ENCODE assay signal across 26 cellular contexts in genomic region chr4:56250801-56251200, GRCh38.
"Had no signal": no experiment of that assay in that cellular context is flagged by ENCODE, and none has a peak within 500 bp of the region (broad histone marks: within the 10 kb centered on the region; RNA-seq: fewer than 3 reads in every experiment).

No MANE protein-coding gene starts in this region.

- H3K27me3 ChIP-seq: left lung, neural progenitor cell, neutrophil, spleen, suprapubic skin, tibial artery, uterus had no signal

- H3K36me3 ChIP-seq: heart right ventricle, left lung, neural progenitor cell, neutrophil, prostate gland, spleen, suprapubic skin, thoracic aorta, tibial artery, uterus had no signal

- ATAC-seq: heart right ventricle; left colon; left lung; naive thymus-derived CD8-positive, alpha-beta T cell; right cardiac atrium; sciatic nerve; stimulated activated effector memory CD8-positive, alpha-beta T cell treated with anti-CD3 and anti-CD28 coated beads, Interleukin-12 subunit alpha, Interleukin-12 subunit beta, amount 100 ng/mL, for 72 hours had no signal

- H3K4me2 ChIP-seq: neural progenitor cell had no signal

- H3K4me3 ChIP-seq: heart right ventricle, left lung, lung, neural progenitor cell, prostate gland, skin epidermis, spleen, suprapubic skin, thoracic aorta, tibial artery, uterus had no signal

- H3K27ac ChIP-seq: heart right ventricle, left lung, neural progenitor cell, neutrophil, parathyroid adenoma, prostate gland, skin epidermis, spleen, suprapubic skin, thoracic aorta, tibial artery, uterus had no signal

- H3K9me3 ChIP-seq: heart right ventricle, left lung, neutrophil, prostate gland, spleen, suprapubic skin, thoracic aorta, tibial artery, uterus had no signal

- H3K79me2 ChIP-seq: parathyroid adenoma had no signal

- DNase-seq: heart right ventricle; hippocampal formation; immature natural killer cell; kidney; left colon; left lung; naive thymus-derived CD8-positive, alpha-beta T cell; nephron progenitor cell; occipital lobe; retina; right cardiac atrium; spleen; stimulated activated CD4-positive, alpha-beta T cell treated with anti-CD3 and anti-CD28 coated beads, Interleukin-4, amount 100 ng/mL, for 24 hours; stimulated activated naive CD4-positive, alpha-beta T cell; tibial artery; uterus had no signal

- H3K9ac ChIP-seq: neural progenitor cell, parathyroid adenoma had no signal

- H2AFZ ChIP-seq: neural progenitor cell, parathyroid adenoma had no signal

- H3K4me1 ChIP-seq: heart right ventricle, left lung, prostate gland, spleen, suprapubic skin, tibial artery, uterus had no signal
